In the genomic region with DNA sequence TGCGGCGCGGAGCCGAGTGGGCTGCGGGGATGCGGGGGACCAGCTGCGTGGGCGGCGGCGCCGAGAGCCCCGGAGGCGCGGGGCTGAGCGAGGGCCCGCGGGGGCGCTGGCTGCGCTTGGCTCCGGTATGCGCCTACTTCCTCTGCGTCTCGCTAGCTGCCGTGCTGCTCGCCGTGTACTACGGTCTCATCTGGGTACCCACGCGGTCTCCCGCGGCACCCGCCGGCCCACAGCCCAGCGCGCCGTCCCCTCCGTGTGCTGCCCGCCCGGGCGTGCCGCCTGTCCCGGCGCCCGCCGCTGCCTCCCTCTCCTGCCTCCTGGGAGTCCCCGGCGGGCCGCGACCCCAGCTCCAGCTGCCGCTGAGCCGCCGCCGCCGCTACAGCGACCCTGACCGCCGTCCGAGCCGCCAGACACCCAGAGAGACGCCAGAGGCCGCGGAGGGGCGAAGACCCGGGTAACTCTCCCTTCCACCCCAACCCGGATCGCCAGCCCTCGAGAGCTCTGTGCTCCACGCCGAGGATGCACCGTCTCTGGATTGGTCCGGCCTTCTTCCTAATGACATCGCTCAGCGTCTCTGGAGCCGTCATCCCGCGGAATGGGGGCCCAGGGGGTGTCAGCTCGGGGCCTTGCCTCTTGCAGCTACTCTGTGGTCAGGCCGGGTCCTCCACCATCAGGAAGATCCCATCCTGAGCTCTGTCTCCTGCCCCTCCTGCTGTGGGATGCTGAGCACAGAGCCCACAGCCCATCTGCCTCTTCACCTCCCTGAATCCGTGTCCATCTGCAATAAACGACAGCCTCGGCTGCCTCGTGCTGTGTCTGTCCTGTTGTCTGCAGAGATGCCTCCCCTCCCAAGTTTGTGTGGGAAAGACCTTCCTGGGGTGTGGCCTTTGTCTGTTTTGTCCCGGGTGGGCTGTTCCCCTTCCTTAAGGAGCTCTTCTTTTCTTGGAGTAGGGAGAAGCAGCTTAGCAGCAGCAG, we compare ENCODE assay signal across 8 cellular contexts. TPM values are rescaled to one million over a fixed set of nuclear protein-coding genes. Genes with fewer than 3 reads are reported as not detected.
DNase-seq lines count a peak whose midpoint lies in the region; ATAC-seq, FAIRE-seq and TF ChIP-seq lines count a peak whose summit lies in the region.

No MANE protein-coding gene starts in this region.

- no peak overlapping the region for H3K9ac ChIP-seq in parathyroid adenoma

- no peak overlapping the region for H2AFZ ChIP-seq in parathyroid adenoma

- H3K4me3 ChIP-seq in WERI-Rb-1 (ENCODE audit: low read depth, low read length) (peak overlapping the region; percentile 37), fibroblast of villous mesenchyme (ENCODE audit: low read depth, low read length) (peak overlapping the region; percentile 48), parathyroid adenoma (ENCODE audit: low read depth, low read length) (no peak overlapping the region)

- H3K4me2 ChIP-seq in parathyroid adenoma (ENCODE audit: low read length), result peak overlapping the region; percentile 55

- DNase-seq in GM12891 (ENCODE audit: insufficient read length, low spot score) (no peak), WERI-Rb-1 (peak; percentile 33), fibroblast of villous mesenchyme (ENCODE audit: low read depth) (no peak), hippocampal formation (lab: John Stamatoyannopoulos, UW) (no peak), ureter (ENCODE audit: low spot score) (no peak)

- TF ChIP-seq CTCF in WERI-Rb-1 (IDR thresholded peaks at IDR 0.05; ENCODE audit: low read depth, low read length) (no peak), fibroblast of villous mesenchyme (IDR thresholded peaks at IDR 0.05; ENCODE audit: insufficient read depth, low read depth, low read length) (no peak), parathyroid adenoma (IDR thresholded peaks at IDR 0.05) (no peak)

- H3K4me1 ChIP-seq in parathyroid adenoma, result no peaks in the 10 kb centered on the region

- no peak for TF ChIP-seq POLR2A in GM12891 (IDR thresholded peaks at IDR 0.05; ENCODE audit: low read depth, low read length)

- H3K27ac ChIP-seq in WERI-Rb-1, result peak overlapping the region; percentile 22
- H3K27ac ChIP-seq in parathyroid adenoma, result peak overlapping the region; percentile 53

- H3K27me3 ChIP-seq in WERI-Rb-1 (ENCODE audit: insufficient read depth, low read depth, severe bottlenecking) (no peaks in the 10 kb centered on the region), parathyroid adenoma (ENCODE audit: control insufficient read depth, insufficient read depth, low read length) (no peaks in the 10 kb centered on the region)

- FAIRE-seq in GM12891 (lab: Jason Lieb, UNC), result peak; percentile 38

- H3K79me2 ChIP-seq in parathyroid adenoma, result no peaks in the 10 kb centered on the region

- H3K36me3 ChIP-seq in WERI-Rb-1 (peaks cover 33% of the 10 kb centered on the region), parathyroid adenoma (ENCODE audit: control insufficient read depth, insufficient read depth, low read length) (no peaks in the 10 kb centered on the region)

- ATAC-seq in HG02885 (IDR thresholded peaks at IDR 0.05; ENCODE audit: poor library complexity, unreplicated experiment), result peak; percentile 25
- no peak for ATAC-seq in GM18861 (IDR thresholded peaks at IDR 0.05; ENCODE audit: unreplicated experiment)

- no peaks in the 10 kb centered on the region for H3K9me3 ChIP-seq in WERI-Rb-1 (ENCODE audit: severe bottlenecking)
- no peaks in the 10 kb centered on the region for H3K9me3 ChIP-seq in parathyroid adenoma (ENCODE audit: control insufficient read depth, low read length)

TF ChIP-seq in GM12891, 5 proteins besides CTCF, POLR2A, EP300 and RAD21:
- TF ChIP-seq SPI1 (IDR thresholded peaks at IDR 0.05; ENCODE audit: low read depth, low read length) (0 out of 2 replicates have a peak, but pooled peaks have one; percentile 18), TAF1 (IDR thresholded peaks at IDR 0.05; ENCODE audit: low read depth, low read length) (no peak), PAX5 (IDR thresholded peaks at IDR 0.05; ENCODE audit: insufficient read depth, low read length, severe bottlenecking) (no peak)

RNA-seq across cellular contexts. Expression of a gene that starts 0.5 kb away (rescaled TPM):
- 2.5 TPM for polyA plus RNA-seq in GM12891 (2012; ENCODE audit: low read depth, missing spikeins)
- 2.6 and 4.2 TPM in 2 replicates for total RNA-seq in fibroblast of villous mesenchyme
- 22.2 TPM for total RNA-seq in ureter

RNA-seq across cellular contexts. Expression of a gene that starts 18.9 kb away (rescaled TPM):
- polyA plus RNA-seq in GM12891 (2012; ENCODE audit: low read depth, missing spikeins), result 10.3 TPM
- total RNA-seq in fibroblast of villous mesenchyme, result 7.3 and 8.4 TPM in 2 replicates
- total RNA-seq in ureter, result 37.2 TPM

RNA-seq across cellular contexts. Expression of a gene that starts 34.5 kb away (rescaled TPM):
- polyA plus RNA-seq in GM12891 (2012; ENCODE audit: low read depth, missing spikeins), result 0.08 TPM
- total RNA-seq in fibroblast of villous mesenchyme, result 0.32 and 0.43 TPM in 2 replicates
- total RNA-seq in ureter, result 5.1 TPM

RNA-seq across cellular contexts. Expression of a gene that starts 44.2 kb away (rescaled TPM):
- polyA plus RNA-seq in GM12891 (2012; ENCODE audit: low read depth, missing spikeins), result 10.9 TPM
- total RNA-seq in fibroblast of villous mesenchyme (6.0 and 14.2 TPM in 2 replicates), ureter (9.9 TPM)

RNA-seq across cellular contexts. Expression of a gene that starts 56.8 kb away (rescaled TPM):
- polyA plus RNA-seq in GM12891 (2012; ENCODE audit: low read depth, missing spikeins), result not detected
- under 0.01 TPM in 1 of 2 replicates, not detected in the other for total RNA-seq in fibroblast of villous mesenchyme
- total RNA-seq in ureter, result 2.1 TPM
